Comparison of ENCODE assay signal across 22 cellular contexts in genomic region chr4:32147446-32148064, GRCh38.
A peak's percentile ranks its signal among the peaks of the same experiment; 100 is the strongest.
DNase-seq lines count a peak whose midpoint lies in the region; ATAC-seq and TF ChIP-seq lines count a peak whose summit lies in the region.
"Had no signal": no experiment of that assay in that cellular context is flagged by ENCODE, and none has a peak within 500 bp of the region (broad histone marks: within the 10 kb centered on the region; RNA-seq: fewer than 3 reads in every experiment).

No MANE protein-coding gene starts in this region.

- TF ChIP-seq CTCF in GM23338 (conservative IDR thresholded peaks at IDR 0.05; ENCODE audit: low read depth in 2 of 2) = no peak
- no peak for TF ChIP-seq CTCF in OCI-LY1 (IDR thresholded peaks at IDR 0.05; ENCODE audit: low read length)

- H3K4me1 ChIP-seq in GM23338 (ENCODE audit: insufficient read depth) (peaks cover 4% of the 10 kb centered on the region; the same call in 1 of the 2 replicates), OCI-LY1 (ENCODE audit: insufficient read depth, low read length, severe bottlenecking) (peaks cover 15% of the 10 kb centered on the region), neuronal stem cell (ENCODE audit: control insufficient read depth in 2 of 2, insufficient read depth in 1 of 2, low read depth in 1 of 2, low read length in 2 of 2) (peaks cover 3% of the 10 kb centered on the region in 2 donors)
- H3K4me1 ChIP-seq: heart right ventricle had no signal

- no peak overlapping the region for H2BK120ac ChIP-seq in neuronal stem cell (ENCODE audit: low read depth, low read length)

- no peaks in the 10 kb centered on the region for H3K9me3 Mint-ChIP-seq in GM23338

- peak overlapping the region; percentile 20; the same call in 1 of the 2 replicates for H3K9ac ChIP-seq in OCI-LY1 (ENCODE audit: low read length)
- H3K9ac ChIP-seq in neuronal stem cell (ENCODE audit: low read depth, low read length, poor library complexity) = no peak overlapping the region

- H2AK5ac ChIP-seq in neuronal stem cell (ENCODE audit: low read depth, low read length) = no peak overlapping the region

- H3K23ac ChIP-seq in neuronal stem cell (ENCODE audit: low read depth, low read length, poor library complexity) = no peak overlapping the region

- H3K4me2 ChIP-seq in GM23338 = no peak overlapping the region
- H3K4me2 ChIP-seq in OCI-LY1 (ENCODE audit: low read length) = peak overlapping the region; percentile 53
- H3K4me2 ChIP-seq in neuronal stem cell (ENCODE audit: insufficient read depth, low read length, poor library complexity, severe bottlenecking) = no peak overlapping the region

- H4K8ac ChIP-seq in neuronal stem cell (ENCODE audit: low read depth, low read length) = no peak overlapping the region

- H3K4me3 ChIP-seq in GM23338 = no peak overlapping the region
- peak overlapping the region; percentile 37 for H3K4me3 ChIP-seq in OCI-LY1 (ENCODE audit: low read depth, low read length, poor library complexity, severe bottlenecking)
- H3K4me3 ChIP-seq in neuronal stem cell (ENCODE audit: low read length in 2 of 2) = no peak overlapping the region
- H3K4me3 ChIP-seq: coronary artery, heart right ventricle, suprapubic skin had no signal

- H3K9me3 ChIP-seq in OCI-LY1 (ENCODE audit: low read length) (no peaks in the 10 kb centered on the region), neuronal stem cell (replicated peaks in 1 of 2; ENCODE audit: control insufficient read depth in 2 of 2, insufficient read depth in 1 of 2, low read depth in 1 of 2, low read length in 2 of 2) (no peaks in the 10 kb centered on the region), T-helper 17 cell (ENCODE audit: control insufficient read depth, low read length, poor library complexity, severe bottlenecking) (no peaks in the 10 kb centered on the region)
- H3K9me3 ChIP-seq: suprapubic skin had no signal

- no CpG with 5 or more reads among the region's 5 CpGs for WGBS in neuronal stem cell (ENCODE audit: extremely low coverage in 2 of 2, insufficient read length in 2 of 2, insufficient replicate concordance in 1 of 2), 2 donors

- H2AFZ ChIP-seq in GM23338 (peak overlapping the region; percentile 18; the same call in 1 of the 2 replicates), OCI-LY1 (ENCODE audit: low read length) (no peak overlapping the region), neuronal stem cell (ENCODE audit: low read length) (peak overlapping the region; percentile 29)

- H3K18ac ChIP-seq in neuronal stem cell (ENCODE audit: low read length) = no peak overlapping the region

- no peak overlapping the region for H2BK12ac ChIP-seq in neuronal stem cell (ENCODE audit: low read length)

- H3K9me2 ChIP-seq in GM23338 (ENCODE audit: insufficient read depth) (no peaks in the 10 kb centered on the region; the same call in 1 of the 2 replicates), OCI-LY1 (ENCODE audit: low read depth, low read length) (no peaks in the 10 kb centered on the region)

- no peaks in the 10 kb centered on the region for H3K79me1 ChIP-seq in neuronal stem cell (ENCODE audit: low read depth, low read length)

- H3K4me3 Mint-ChIP-seq in GM23338 (no peak overlapping the region), T-helper 17 cell (no peak overlapping the region)
- H3K4me3 Mint-ChIP-seq: CD4-positive, alpha-beta T cell had no signal

- no peak overlapping the region for H3K14ac ChIP-seq in neuronal stem cell (ENCODE audit: low read length)

- H2BK15ac ChIP-seq in neuronal stem cell (ENCODE audit: low read length) = no peak overlapping the region

- H3F3A ChIP-seq in GM23338 (replicated peaks; ENCODE audit: low read depth) (no peaks in the 10 kb centered on the region), OCI-LY1 (ENCODE audit: insufficient read depth, low read length) (no peaks in the 10 kb centered on the region)

- H3K79me2 ChIP-seq in GM23338 (replicated peaks; ENCODE audit: insufficient read depth) = no peaks in the 10 kb centered on the region
- no peaks in the 10 kb centered on the region for H3K79me2 ChIP-seq in OCI-LY1 (ENCODE audit: insufficient read depth, low read length)

- H2BK5ac ChIP-seq in neuronal stem cell (ENCODE audit: low read length) = no peak overlapping the region

- H3K4me1 Mint-ChIP-seq in GM23338 (peaks cover 5% of the 10 kb centered on the region; the same call in 2 of the 3 replicates), T-helper 17 cell (no peaks in the 10 kb centered on the region)

- H3K27me3 ChIP-seq in GM23338 (ENCODE audit: insufficient read depth) (no peaks in the 10 kb centered on the region), OCI-LY1 (ENCODE audit: insufficient read depth, low read length) (no peaks in the 10 kb centered on the region), neuronal stem cell (ENCODE audit: control insufficient read depth in 3 of 3, insufficient read depth in 3 of 3, low read depth in 1 of 3, low read length in 3 of 3) (no peaks in the 10 kb centered on the region)
- H3K27me3 ChIP-seq: heart right ventricle, suprapubic skin had no signal

- no peaks in the 10 kb centered on the region for H3K36me3 ChIP-seq in GM23338 (ENCODE audit: insufficient read depth)
- no peaks in the 10 kb centered on the region for H3K36me3 ChIP-seq in OCI-LY1 (ENCODE audit: insufficient read depth, low read length)
- no peaks in the 10 kb centered on the region for H3K36me3 ChIP-seq in neuronal stem cell (replicated peaks in 1 of 2; ENCODE audit: control insufficient read depth in 2 of 2, insufficient read depth in 2 of 2, low read length in 2 of 2)
- H3K36me3 ChIP-seq: heart right ventricle, suprapubic skin had no signal

- H4K20me1 ChIP-seq in GM23338 (replicated peaks; ENCODE audit: insufficient read depth) (no peaks in the 10 kb centered on the region), OCI-LY1 (ENCODE audit: insufficient read depth, low read length) (no peaks in the 10 kb centered on the region)

- H3K36me3 Mint-ChIP-seq in GM23338 (ENCODE audit: low read depth) = no peaks in the 10 kb centered on the region; the same call in 2 of the 3 replicates
- H3K36me3 Mint-ChIP-seq in T-helper 17 cell (ENCODE audit: low read depth) = no peaks in the 10 kb centered on the region

- H3K27ac ChIP-seq in GM23338 (ENCODE audit: low read depth) = no peak overlapping the region
- H3K27ac ChIP-seq in OCI-LY1 (ENCODE audit: low read depth, low read length, poor library complexity, severe bottlenecking) = no peak overlapping the region
- peak overlapping the region; percentile 65 for H3K27ac ChIP-seq in epithelial cell of prostate
- H3K27ac ChIP-seq in neuronal stem cell (replicated peaks; ENCODE audit: low read length) = no peak overlapping the region
- H3K27ac ChIP-seq: coronary artery, heart right ventricle, RWPE1, suprapubic skin had no signal

- H3K4ac ChIP-seq in neuronal stem cell (ENCODE audit: low read length) = no peak overlapping the region

- no peak overlapping the region for H4K91ac ChIP-seq in neuronal stem cell (ENCODE audit: low read depth, low read length, poor library complexity)

- ATAC-seq in GM23338 = no peak
- ATAC-seq in T-helper 17 cell = no peak
- ATAC-seq in HG02623 (IDR thresholded peaks at IDR 0.05; ENCODE audit: unreplicated experiment) = no peak
- ATAC-seq: heart right ventricle, left lobe of liver had no signal

- DNase-seq in GM23338 (ENCODE audit: low spot score) = no peak
- DNase-seq in epithelial cell of prostate (ENCODE audit: low read depth, low spot score) = no peak
- no peak for DNase-seq in neuronal stem cell (ENCODE audit: low spot score)
- DNase-seq in NCI-H748 (lab: John Stamatoyannopoulos, UW; ENCODE audit: unreplicated experiment) = no peak
- no peak for DNase-seq in activated gamma-delta T cell treated with Interleukin-2 at 50 U/mL for 16 hours
- DNase-seq in T-helper 17 cell = no peak
- DNase-seq: activated naive CD4-positive, alpha-beta T cell; activated T-cell treated with anti-CD3 and anti-CD28 coated beads, Interleukin-2, amount 50 U/mL, for 1 hour; CD4-positive, alpha-beta T cell; DMS 273 treated with DMSO at 0.1 percent for 48 hours; heart right ventricle; Karpas-422; NCI-H1092; NCI-H2081; stimulated activated CD4-positive, alpha-beta T cell treated with anti-CD3 and anti-CD28 coated beads, Interleukin-1b, Interleukin-23, amount 100 ng/mL, for 48 hours had no signal

- H3K27me3 Mint-ChIP-seq in GM23338 (ENCODE audit: insufficient read depth, low read depth, poor library complexity) = no peaks in the 10 kb centered on the region
- no peaks in the 10 kb centered on the region for H3K27me3 Mint-ChIP-seq in T-helper 17 cell
- H3K27me3 Mint-ChIP-seq: CD4-positive, alpha-beta T cell; progenitor cell of endocrine pancreas had no signal

- peak overlapping the region; percentile 28; the same call in 1 of the 2 replicates for H3K27ac Mint-ChIP-seq in GM23338
- no peak overlapping the region for H3K27ac Mint-ChIP-seq in T-helper 17 cell
- H3K27ac Mint-ChIP-seq: CD4-positive, alpha-beta T cell; progenitor cell of endocrine pancreas had no signal

TF ChIP-seq in GM23338, 12 proteins besides CTCF, POLR2A, EP300 and RAD21 (continues in another document):
- TF ChIP-seq ZNF114 (CRISPR knock-in tag; IDR thresholded peaks at IDR 0.05) = no peak
- TF ChIP-seq EZH2phosphoT487 (IDR thresholded peaks at IDR 0.05; ENCODE audit: unreplicated experiment) = no peak
- no peak for TF ChIP-seq ZNF331 (CRISPR knock-in tag; IDR thresholded peaks at IDR 0.05; ENCODE audit: low read depth)
- no peak for TF ChIP-seq STAT1 (IDR thresholded peaks at IDR 0.05; ENCODE audit: unreplicated experiment)
- TF ChIP-seq, protein P1, sequence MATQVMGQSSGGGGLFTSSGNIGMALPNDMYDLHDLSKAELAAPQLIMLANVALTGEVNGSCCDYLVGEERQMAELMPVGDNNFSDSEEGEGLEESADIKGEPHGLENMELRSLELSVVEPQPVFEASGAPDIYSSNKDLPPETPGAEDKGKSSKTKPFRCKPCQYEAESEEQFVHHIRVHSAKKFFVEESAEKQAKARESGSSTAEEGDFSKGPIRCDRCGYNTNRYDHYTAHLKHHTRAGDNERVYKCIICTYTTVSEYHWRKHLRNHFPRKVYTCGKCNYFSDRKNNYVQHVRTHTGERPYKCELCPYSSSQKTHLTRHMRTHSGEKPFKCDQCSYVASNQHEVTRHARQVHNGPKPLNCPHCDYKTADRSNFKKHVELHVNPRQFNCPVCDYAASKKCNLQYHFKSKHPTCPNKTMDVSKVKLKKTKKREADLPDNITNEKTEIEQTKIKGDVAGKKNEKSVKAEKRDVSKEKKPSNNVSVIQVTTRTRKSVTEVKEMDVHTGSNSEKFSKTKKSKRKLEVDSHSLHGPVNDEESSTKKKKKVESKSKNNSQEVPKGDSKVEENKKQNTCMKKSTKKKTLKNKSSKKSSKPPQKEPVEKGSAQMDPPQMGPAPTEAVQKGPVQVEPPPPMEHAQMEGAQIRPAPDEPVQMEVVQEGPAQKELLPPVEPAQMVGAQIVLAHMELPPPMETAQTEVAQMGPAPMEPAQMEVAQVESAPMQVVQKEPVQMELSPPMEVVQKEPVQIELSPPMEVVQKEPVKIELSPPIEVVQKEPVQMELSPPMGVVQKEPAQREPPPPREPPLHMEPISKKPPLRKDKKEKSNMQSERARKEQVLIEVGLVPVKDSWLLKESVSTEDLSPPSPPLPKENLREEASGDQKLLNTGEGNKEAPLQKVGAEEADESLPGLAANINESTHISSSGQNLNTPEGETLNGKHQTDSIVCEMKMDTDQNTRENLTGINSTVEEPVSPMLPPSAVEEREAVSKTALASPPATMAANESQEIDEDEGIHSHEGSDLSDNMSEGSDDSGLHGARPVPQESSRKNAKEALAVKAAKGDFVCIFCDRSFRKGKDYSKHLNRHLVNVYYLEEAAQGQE (IDR thresholded peaks at IDR 0.05; ENCODE audit: unreplicated experiment) = no peak
